In the genomic region with DNA sequence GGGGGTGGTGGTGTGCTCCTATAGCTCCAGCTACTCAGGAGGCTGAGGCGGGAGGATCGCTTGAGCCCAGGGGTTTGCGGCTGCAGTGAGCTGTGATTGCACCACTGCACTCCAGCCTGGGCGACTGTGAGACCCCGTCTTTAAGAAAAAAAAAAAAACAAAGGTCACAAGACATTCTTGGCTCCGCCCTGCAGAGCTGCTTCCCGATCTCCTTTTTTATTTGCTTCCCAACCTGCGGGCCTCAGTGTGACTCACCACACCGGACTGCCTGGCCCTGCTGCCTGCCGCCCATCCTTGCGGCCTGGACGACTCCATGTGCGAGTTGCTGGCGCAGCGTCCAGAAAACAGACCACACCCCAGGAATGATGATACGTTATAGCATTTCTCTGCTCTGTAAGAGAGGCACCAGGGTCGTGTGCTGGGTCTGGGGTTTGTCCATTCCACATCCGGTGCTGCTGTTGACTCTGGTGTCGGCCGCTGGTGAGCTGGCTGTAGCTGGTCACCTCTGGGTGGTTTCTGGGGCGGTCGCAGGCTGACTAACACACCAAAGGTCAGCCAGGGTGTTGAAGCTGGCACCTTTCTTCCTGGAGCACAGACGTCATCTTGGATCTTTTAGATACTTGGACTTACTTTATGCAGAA, we compare ENCODE assay signal across 9 cellular contexts.
A peak's percentile ranks its signal among the peaks of the same experiment; 100 is the strongest.
DNase-seq lines count a peak whose midpoint lies in the region; ATAC-seq and TF ChIP-seq lines count a peak whose summit lies in the region.
"Had no signal": no experiment of that assay in that cellular context is flagged by ENCODE, and none has a peak within 500 bp of the region (broad histone marks: within the 10 kb centered on the region; RNA-seq: fewer than 3 reads in every experiment).

No MANE protein-coding gene starts in this region.

- H3K27me3 ChIP-seq in kidney epithelial cell (ENCODE audit: control insufficient read depth, insufficient read depth, low read length) = no peaks in the 10 kb centered on the region

- ATAC-seq in GM21786 (IDR thresholded peaks at IDR 0.05; ENCODE audit: unreplicated experiment) (no peak), GM21528 (IDR thresholded peaks at IDR 0.05; ENCODE audit: low FRiP score, unreplicated experiment) (no peak)

- no peak for TF ChIP-seq CTCF in kidney epithelial cell (IDR thresholded peaks at IDR 0.05; ENCODE audit: insufficient read depth, low read length, poor library complexity, severe bottlenecking)

- H3K4me3 ChIP-seq in kidney epithelial cell (ENCODE audit: low read depth, low read length) = no peak overlapping the region

- DNase-seq in HPDE6-E6E7 (ENCODE audit: extremely low spot score) = peak; percentile 66
- DNase-seq in brain pericyte (ENCODE audit: low read depth, low spot score) = peak; percentile 41
- DNase-seq in kidney epithelial cell (ENCODE audit: low read depth) = peak; percentile 94
- peak; percentile 88 for DNase-seq in stromal cell of bone marrow (ENCODE audit: low read depth)
- DNase-seq in NCI-H524 (lab: John Stamatoyannopoulos, UW) = no peak
- DNase-seq in NCI-H1694 treated with DMSO at 0.1 percent for 48 hours (lab: John Stamatoyannopoulos, UW) = no peak
- DNase-seq: activated naive CD8-positive, alpha-beta T cell treated with anti-CD3 and anti-CD28 coated beads, Interleukin-2, amount 10 ng/mL, durations not matched to agents 7 days and 5 days had no signal

- no peaks in the 10 kb centered on the region for H3K36me3 ChIP-seq in kidney epithelial cell (ENCODE audit: control insufficient read depth, insufficient read depth, low read length)

Comparison
In these comparisons a context has a peak if more than half of its experiments do, and no peak if none do; other contexts are left out.
1. DNase-seq: peak in HPDE6-E6E7 (single experiment), brain pericyte (single experiment), kidney epithelial cell (single experiment) and stromal cell of bone marrow (single experiment); none in NCI-H524 (0 of 2) and NCI-H1694 treated with DMSO at 0.1 percent for 48 hours (single experiment).